In genomic region chr9:74120470-74120869, GRCh38 we compare ENCODE assay signal across 1 cellular context.
TF ChIP-seq lines count a peak whose summit lies in the region.

No MANE protein-coding gene starts in this region.

TF ChIP-seq in GM23338, 12 proteins besides CTCF, POLR2A, EP300 and RAD21 (continued from another document):
- TF ChIP-seq ZNF462 (CRISPR knock-in tag; IDR thresholded peaks at IDR 0.05): no peak
- no peak for TF ChIP-seq EZH2phosphoT487 (IDR thresholded peaks at IDR 0.05; ENCODE audit: unreplicated experiment)
- no peak for TF ChIP-seq NANOG (IDR thresholded peaks at IDR 0.05; ENCODE audit: borderline replicate concordance)
- no peak for TF ChIP-seq REST (IDR thresholded peaks at IDR 0.05; ENCODE audit: unreplicated experiment)
- no peak for TF ChIP-seq CREB1 (CRISPR knock-in tag; IDR thresholded peaks at IDR 0.05; ENCODE audit: low read depth)
